In the genomic region with DNA sequence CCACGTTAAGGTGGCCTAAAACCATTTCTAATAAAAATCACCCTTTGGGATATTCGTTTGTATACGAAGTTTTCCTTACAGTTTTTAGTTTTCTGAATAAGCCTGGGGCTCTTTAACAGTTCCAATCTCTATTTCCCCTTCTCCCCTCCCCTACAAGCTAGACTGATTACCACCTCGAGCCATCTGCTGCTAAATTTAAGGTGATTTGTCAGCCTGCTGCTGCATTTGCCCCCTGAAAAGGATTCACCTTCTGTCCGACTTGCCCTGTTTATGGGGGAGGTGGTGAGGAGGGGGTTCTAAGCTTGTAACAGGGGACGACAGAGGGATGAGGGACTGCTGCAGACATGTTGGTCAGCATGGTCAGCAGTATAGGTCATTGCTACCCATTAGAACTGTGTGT, we compare ENCODE assay signal across 13 cellular contexts.
"Had no signal": no experiment of that assay in that cellular context is flagged by ENCODE, and none has a peak within 500 bp of the region (broad histone marks: within the 10 kb centered on the region; RNA-seq: fewer than 3 reads in every experiment).

No MANE protein-coding gene starts in this region.

- H3K27me3 ChIP-seq: cardiac muscle cell, esophagus muscularis mucosa, heart left ventricle, left lung, ovary had no signal

- H3K9me3 ChIP-seq: esophagus muscularis mucosa, heart left ventricle, left lung, ovary had no signal

- H3K9me3 Mint-ChIP-seq: activated CD4-positive, alpha-beta memory T cell treated with anti-CD3 and anti-CD28 coated beads for 36 hours; activated T-cell treated with anti-CD3 and anti-CD28 coated beads, Interleukin-2, amount 50 U/mL, for 72 hours; memory B cell; stimulated activated naive CD8-positive, alpha-beta T cell treated with anti-CD3 and anti-CD28 coated beads, Interleukin-15, Interleukin-2, amounts not matched to agents 100 ng/mL and 50 ng/mL, for 24 hours had no signal

- ATAC-seq: activated CD4-positive, CD25-positive, alpha-beta regulatory T cell treated with anti-CD3 and anti-CD28 coated beads, Interleukin-2, amount 50 U/mL, for 24 hours; activated T-cell treated with anti-CD3 and anti-CD28 coated beads, Interleukin-2, amount 50 U/mL, for 72 hours; heart left ventricle; left lung; T-helper 17 cell had no signal

- H3K27ac ChIP-seq: cardiac muscle cell, esophagus muscularis mucosa, heart left ventricle, left lung, ovary had no signal

- DNase-seq: activated CD4-positive, alpha-beta memory T cell treated with anti-CD3 and anti-CD28 coated beads for 36 hours; activated naive CD4-positive, alpha-beta T cell; activated T-cell treated with anti-CD3 and anti-CD28 coated beads, Interleukin-2, amount 50 U/mL, for 72 hours; heart left ventricle; left lung; ovary; stimulated activated CD4-positive, alpha-beta T cell treated with anti-CD3 and anti-CD28 coated beads, Interleukin-2, amount 100 ng/mL, for 48 hours; T-helper 17 cell had no signal

- H3K4me3 Mint-ChIP-seq: activated CD4-positive, alpha-beta memory T cell treated with anti-CD3 and anti-CD28 coated beads for 36 hours; activated T-cell treated with anti-CD3 and anti-CD28 coated beads, Interleukin-2, amount 50 U/mL, for 72 hours; memory B cell; stimulated activated naive CD8-positive, alpha-beta T cell treated with anti-CD3 and anti-CD28 coated beads, Interleukin-15, Interleukin-2, amounts not matched to agents 100 ng/mL and 50 ng/mL, for 24 hours; T-helper 17 cell had no signal

- H3K36me3 ChIP-seq: cardiac muscle cell, esophagus muscularis mucosa, heart left ventricle, left lung, ovary had no signal

- H3K4me3 ChIP-seq: cardiac muscle cell, esophagus muscularis mucosa, heart left ventricle, left lung, ovary had no signal

- H3K27me3 Mint-ChIP-seq: activated CD4-positive, alpha-beta memory T cell treated with anti-CD3 and anti-CD28 coated beads for 36 hours; memory B cell; stimulated activated naive CD8-positive, alpha-beta T cell treated with anti-CD3 and anti-CD28 coated beads, Interleukin-15, Interleukin-2, amounts not matched to agents 100 ng/mL and 50 ng/mL, for 24 hours; T-helper 17 cell had no signal

- H3K27ac Mint-ChIP-seq: activated CD4-positive, alpha-beta memory T cell treated with anti-CD3 and anti-CD28 coated beads for 36 hours; memory B cell; T-helper 17 cell had no signal
